In the genomic region with DNA sequence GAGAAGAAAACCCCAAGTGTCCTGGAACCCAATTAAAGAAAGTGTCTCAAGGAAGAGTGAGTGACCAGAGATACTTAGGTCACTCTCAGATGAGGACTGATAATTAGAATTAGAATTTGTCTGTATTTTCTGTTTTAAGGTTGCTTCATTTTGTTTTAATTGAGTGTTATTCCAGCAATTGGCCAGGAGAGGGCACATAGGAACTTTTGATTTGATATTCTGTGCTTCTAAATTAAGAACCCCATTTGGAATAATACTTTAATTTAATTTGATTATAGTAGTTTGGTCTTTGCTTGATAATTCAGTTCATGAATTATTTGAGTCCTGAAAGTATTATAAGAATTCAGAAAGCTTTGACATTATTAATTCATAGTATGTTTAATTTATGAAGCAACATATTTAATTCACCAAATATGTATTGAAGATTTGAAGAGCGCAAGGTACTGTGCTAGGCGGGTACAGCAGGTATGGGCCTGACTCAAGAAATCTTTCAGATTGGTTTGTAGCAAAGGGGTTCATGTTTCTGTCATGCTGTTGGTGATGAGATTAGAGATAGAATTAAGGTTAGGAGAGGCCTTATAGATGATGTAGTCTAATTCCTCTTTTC, we compare ENCODE assay signal across 8 cellular contexts. TPM values are rescaled to one million over a fixed set of nuclear protein-coding genes. Genes with fewer than 3 reads are reported as not detected.
DNase-seq lines count a peak whose midpoint lies in the region; FAIRE-seq and TF ChIP-seq lines count a peak whose summit lies in the region.

No MANE protein-coding gene starts in this region.

- H3K9me3 ChIP-seq in MM.1S (replicated peaks; ENCODE audit: insufficient read depth, low read length) = no peaks in the 10 kb centered on the region
- H3K9me3 ChIP-seq in endodermal cell (ENCODE audit: control insufficient read depth, low read length) = no peaks in the 10 kb centered on the region

- peaks cover 4% of the 10 kb centered on the region; the same call in 1 of the 2 replicates for H4K20me1 ChIP-seq in MM.1S (ENCODE audit: insufficient read depth, low read length)

- peaks cover 25% of the 10 kb centered on the region for H3K4me1 Mint-ChIP-seq in endodermal cell

- H3K9ac ChIP-seq in MM.1S (ENCODE audit: low read length) (no peak overlapping the region), endodermal cell (ENCODE audit: extremely low read depth, low read length, poor library complexity, severe bottlenecking) (no peak overlapping the region)

- H3K36me3 Mint-ChIP-seq in endodermal cell (ENCODE audit: low read depth) = peaks cover 5% of the 10 kb centered on the region

- peaks cover 6% of the 10 kb centered on the region; the same call in 1 of the 2 replicates for H3K36me3 ChIP-seq in MM.1S (replicated peaks; ENCODE audit: insufficient read depth, low read length)
- peaks cover 59% of the 10 kb centered on the region for H3K36me3 ChIP-seq in endodermal cell (ENCODE audit: control insufficient read depth, insufficient read depth, low read length)

- no peak for FAIRE-seq in GM12891 (lab: Jason Lieb, UNC)

- H3K27me3 Mint-ChIP-seq in endodermal cell (ENCODE audit: insufficient read depth) = no peaks in the 10 kb centered on the region

- H3K4me1 ChIP-seq in MM.1S (ENCODE audit: low read length) = peaks cover 9% of the 10 kb centered on the region; the same call in 1 of the 2 replicates
- H3K4me1 ChIP-seq in endodermal cell (ENCODE audit: control insufficient read depth, insufficient read depth, low read length) = peaks cover 13% of the 10 kb centered on the region

- no peaks in the 10 kb centered on the region for H3F3A ChIP-seq in MM.1S (ENCODE audit: insufficient read depth, low read length)

- H3K27me3 ChIP-seq in MM.1S (replicated peaks; ENCODE audit: insufficient read depth, low read length) (no peaks in the 10 kb centered on the region), endodermal cell (ENCODE audit: control insufficient read depth, insufficient read depth, low read length, poor library complexity, severe bottlenecking) (no peaks in the 10 kb centered on the region)

- TF ChIP-seq POLR2A in GM12891 (IDR thresholded peaks at IDR 0.05; ENCODE audit: low read depth, low read length) = no peak

- H2AFZ ChIP-seq in MM.1S (ENCODE audit: low read length) = no peak overlapping the region

- H3K27ac Mint-ChIP-seq in endodermal cell = no peak overlapping the region

- peak; percentile 52 for TF ChIP-seq CTCF in MM.1S (IDR thresholded peaks at IDR 0.05; ENCODE audit: low read length)
- peak; percentile 86 for TF ChIP-seq CTCF in endodermal cell (conservative IDR thresholded peaks at IDR 0.05)

- DNase-seq in Daoy (ENCODE audit: low read depth) = peak; percentile 6
- DNase-seq in MM.1S = no peak
- no peak for DNase-seq in endodermal cell
- peak; percentile 65 for DNase-seq in pons (ENCODE audit: low spot score)
- DNase-seq in NOMO-1 treated with DMSO at 0.1 percent for 48 hours (lab: John Stamatoyannopoulos, UW; ENCODE audit: unreplicated experiment) = no peak
- no peak for DNase-seq in NCI-H2081 treated with DMSO at 0.1 percent for 48 hours (lab: John Stamatoyannopoulos, UW)
- no peak for DNase-seq in activated effector memory CD4-positive, alpha-beta T cell treated with Interleukin-2 at 50 U/mL for 16 hours
- no peak for DNase-seq in GM12891 (ENCODE audit: insufficient read length, low spot score)

- 88% methylated on average over 2 of the region's 2 CpGs; no CpG with 5 or more reads in 1 of the 2 experiments for WGBS in endodermal cell (ENCODE audit: insufficient coverage in 1 of 2, insufficient read length in 1 of 2), 2 experiments

- no peak overlapping the region for H3K4me2 ChIP-seq in MM.1S (ENCODE audit: low read depth, low read length)

- H3K9me3 Mint-ChIP-seq in endodermal cell = no peaks in the 10 kb centered on the region

- no peaks in the 10 kb centered on the region for H3K9me2 ChIP-seq in MM.1S (replicated peaks; ENCODE audit: insufficient read depth, low read length)

- H3K4me3 ChIP-seq in MM.1S (ENCODE audit: low read length) = no peak overlapping the region
- peak overlapping the region; percentile 74 for H3K4me3 ChIP-seq in endodermal cell (ENCODE audit: low read length)

- no peak overlapping the region for H3K27ac ChIP-seq in MM.1S (ENCODE audit: low read length)
- no peak overlapping the region for H3K27ac ChIP-seq in endodermal cell (ENCODE audit: low read depth, low read length)

- peaks cover 95% of the 10 kb centered on the region for H3K79me2 ChIP-seq in MM.1S (ENCODE audit: low read length)

- no peak overlapping the region for H3K4me3 Mint-ChIP-seq in endodermal cell

TF ChIP-seq in GM12891, 5 proteins besides CTCF, POLR2A, EP300 and RAD21:
- TF ChIP-seq PAX5 (IDR thresholded peaks at IDR 0.05; ENCODE audit: insufficient read depth, low read length, severe bottlenecking) (no peak), POLR2AphosphoS5 (IDR thresholded peaks at IDR 0.05; ENCODE audit: low read depth, low read length) (no peak), TAF1 (IDR thresholded peaks at IDR 0.05; ENCODE audit: low read depth, low read length) (no peak)

RNA-seq across cellular contexts. Expression of a gene that starts 4.9 kb away (rescaled TPM):
- total RNA-seq in Daoy (2014; rRNA removed; shearing (Covaris generic)) = 15.6 and 34.3 TPM in 2 replicates
- 10 to 100 TPM; 84.3 to 96.6 TPM for total RNA-seq in endodermal cell
- 79.7 TPM for polyA plus RNA-seq in endodermal cell (2013, experiment 1 of 2)
- polyA plus RNA-seq in endodermal cell (2013, experiment 2 of 2) = 103 TPM
- 66.7 TPM for polyA plus RNA-seq in GM12891 (2012; ENCODE audit: low read depth, missing spikeins)

RNA-seq across cellular contexts. Expression of a gene that starts 7.8 kb away (rescaled TPM):
- total RNA-seq in Daoy (2014; rRNA removed; shearing (Covaris generic)) = 18.7 and 25.5 TPM in 2 replicates
- 10 to 100 TPM; 25.6 to 26.4 TPM for total RNA-seq in endodermal cell
- 20.0 TPM for polyA plus RNA-seq in endodermal cell (2013, experiment 1 of 2)
- polyA plus RNA-seq in endodermal cell (2013, experiment 2 of 2) = 20.9 TPM
- polyA plus RNA-seq in GM12891 (2012; ENCODE audit: low read depth, missing spikeins) = 7.6 TPM

Comparison
In these comparisons a context has a peak if more than half of its experiments do, and no peak if none do; other contexts are left out.
1. DNase-seq: peak in Daoy (single experiment) and pons (single experiment); none in MM.1S (single experiment), endodermal cell (single experiment), NOMO-1 treated with DMSO at 0.1 percent for 48 hours (single experiment), NCI-H2081 treated with DMSO at 0.1 percent for 48 hours (single experiment), activated effector memory CD4-positive, alpha-beta T cell treated with Interleukin-2 at 50 U/mL for 16 hours (single experiment) and GM12891 (single experiment).